ENCODE assay signal across 30 cellular contexts in the genomic region with DNA sequence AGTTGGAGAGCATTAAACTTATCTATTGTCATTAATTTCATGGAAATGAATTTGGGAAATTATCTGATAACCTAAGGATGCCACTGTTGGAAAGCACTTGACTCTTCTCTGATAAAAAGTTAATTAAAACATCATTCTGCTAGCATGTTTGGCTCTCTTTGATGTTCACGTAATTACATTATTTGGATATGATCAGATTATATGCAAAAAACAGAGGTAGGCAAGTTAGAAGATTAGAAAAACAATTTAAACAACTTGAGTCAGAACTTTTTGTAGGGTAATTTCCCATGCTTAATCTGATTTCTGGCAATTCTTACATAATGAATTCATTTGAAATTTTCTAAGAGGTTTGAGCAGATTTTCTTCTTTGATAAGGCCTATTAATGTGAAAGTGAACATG.
"Had no signal": no experiment of that assay in that cellular context is flagged by ENCODE, and none has a peak within 500 bp of the region (broad histone marks: within the 10 kb centered on the region; RNA-seq: fewer than 3 reads in every experiment).

No MANE protein-coding gene starts in this region.

- H3K36me3 ChIP-seq: adrenal gland, ascending aorta, brain microvascular endothelial cell, cardiac muscle cell had no signal

- H3K4me3 ChIP-seq: adrenal gland, ascending aorta, body of pancreas, breast epithelium, cardiac muscle cell had no signal

- H3K4me1 ChIP-seq: adrenal gland, ascending aorta, body of pancreas, breast epithelium had no signal

- H3K9me3 ChIP-seq: adrenal gland, ascending aorta, body of pancreas, breast epithelium had no signal

- ATAC-seq: activated naive CD4-positive, alpha-beta T cell treated with anti-CD3 and anti-CD28 coated beads, Interleukin-2, amount 50 U/mL, for 72 hours; activated naive CD8-positive, alpha-beta T cell treated with anti-CD3 and anti-CD28 coated beads, Interleukin-2, amount 50 U/mL, for 24 hours; activated T-cell treated with anti-CD3 and anti-CD28 coated beads, Interleukin-2, amount 50 U/mL, for 4 hours; activated T-cell treated with anti-CD3 and anti-CD28 coated beads, Interleukin-2, amount 50 U/mL, for 72 hours; activated T-helper 17 cell treated with anti-CD3 and anti-CD28 coated beads, Interleukin-2, amount 50 U/mL, for 72 hours; body of pancreas had no signal

- H3K27me3 ChIP-seq: adrenal gland, ascending aorta, body of pancreas, brain microvascular endothelial cell, breast epithelium, cardiac muscle cell had no signal

- H3K27ac ChIP-seq: adrenal gland, ascending aorta, body of pancreas, brain microvascular endothelial cell, breast epithelium, cardiac muscle cell had no signal

- DNase-seq: activated effector memory CD4-positive, alpha-beta T cell treated with anti-CD3 and anti-CD28 coated beads, Interleukin-2, amount 50 U/mL, for 16 hours; activated effector memory CD4-positive, alpha-beta T cell treated with Interleukin-2 at 50 U/mL for 16 hours; activated gamma-delta T cell; activated gamma-delta T cell treated with Interleukin-2 at 50 U/mL for 16 hours; activated naive CD4-positive, alpha-beta T cell; activated naive CD4-positive, alpha-beta T cell treated with anti-CD3 and anti-CD28 coated beads for 36 hours; activated naive CD4-positive, alpha-beta T cell treated with anti-CD3 and anti-CD28 coated beads, Interleukin-2, amount 10 ng/mL, durations not matched to agents 7 days and 5 days; activated naive CD4-positive, alpha-beta T cell treated with anti-CD3 and anti-CD28 coated beads, Interleukin-2, amount 50 U/mL, for 16 hours; activated naive CD4-positive, alpha-beta T cell treated with Interleukin-2 at 50 U/mL for 16 hours; activated naive CD8-positive, alpha-beta T cell treated with anti-CD3 and anti-CD28 coated beads for 36 hours; activated naive CD8-positive, alpha-beta T cell treated with anti-CD3 and anti-CD28 coated beads, Interleukin-2, amount 10 ng/mL, durations not matched to agents 7 days and 5 days; activated naive CD8-positive, alpha-beta T cell treated with anti-CD3 and anti-CD28 coated beads, Interleukin-2, amount 50 U/mL, for 24 hours; activated T-cell treated with anti-CD3 and anti-CD28 coated beads, Interleukin-2, amount 50 U/mL, for 4 hours; activated T-cell treated with anti-CD3 and anti-CD28 coated beads, Interleukin-2, amount 50 U/mL, for 48 hours; activated T-cell treated with anti-CD3 and anti-CD28 coated beads, Interleukin-2, amount 50 U/mL, for 72 hours; adrenal gland; amniotic stem cell; amygdala; anterior cingulate cortex; aorta; body of pancreas; brain microvascular endothelial cell; caudate nucleus; central memory CD4-positive, alpha-beta T cell; cerebellar nuclear complex had no signal
